ENCODE assay signal across 25 cellular contexts in genomic region chr11:129234978-129235377, GRCh38.
"Had no signal": no experiment of that assay in that cellular context is flagged by ENCODE, and none has a peak within 500 bp of the region (broad histone marks: within the 10 kb centered on the region; RNA-seq: fewer than 3 reads in every experiment).

No MANE protein-coding gene starts in this region.

- H3K4me3 ChIP-seq: dorsolateral prefrontal cortex, gastrocnemius medialis, heart right ventricle, left ventricle myocardium inferior, lung, prostate gland, thoracic aorta, transverse colon had no signal

- ATAC-seq: esophagus mucosa; gastrocnemius medialis; heart right ventricle; sciatic nerve; stimulated activated naive B cell treated with anti-CD40 and anti-IgM and Interleukin-4, amounts not matched to agents 10 μg/mL and 1 μg/mL and 100 μg/mL, for 72 hours; stimulated activated naive CD8-positive, alpha-beta T cell treated with anti-CD3 and anti-CD28 coated beads, Interleukin-15, amount 100 ng/mL, for 72 hours had no signal

- H3K4me1 ChIP-seq: left ventricle myocardium inferior, parathyroid adenoma, prostate gland, transverse colon had no signal

- H3K9me3 ChIP-seq: gastrocnemius medialis, prostate gland, thoracic aorta, transverse colon had no signal

- H3K27me3 ChIP-seq: dorsolateral prefrontal cortex, gastrocnemius medialis, heart right ventricle, transverse colon had no signal

- H3K36me3 ChIP-seq: gastrocnemius medialis, heart right ventricle, left ventricle myocardium inferior, prostate gland, thoracic aorta, transverse colon had no signal

- DNase-seq: cortex of kidney; dorsolateral prefrontal cortex; effector CD8-positive, alpha-beta T cell; gastrocnemius medialis; heart right ventricle; hypothalamus; islet precursor cell; left ventricle myocardium inferior; mesenchymal stem cell; midbrain; naive B cell; occipital lobe; retina; stimulated activated CD4-positive, alpha-beta T cell treated with anti-CD3 and anti-CD28 coated beads, Interleukin-2, amount 100 ng/mL, for 24 hours; stimulated activated CD4-positive, alpha-beta T cell treated with anti-CD3 and anti-CD28 coated beads, Interleukin-4, amount 100 ng/mL, for 4 hours; stimulated activated naive B cell treated with anti-CD40 and anti-IgM and Interleukin-4, amounts not matched to agents 10 μg/mL and 1 μg/mL and 100 μg/mL, for 72 hours; stimulated activated naive CD8-positive, alpha-beta T cell treated with anti-CD3 and anti-CD28 coated beads, Interleukin-15, amount 100 ng/mL, for 72 hours; substantia nigra; transverse colon had no signal

- H3K27ac ChIP-seq: dorsolateral prefrontal cortex, gastrocnemius medialis, heart right ventricle, left ventricle myocardium inferior, parathyroid adenoma, prostate gland, thoracic aorta, transverse colon had no signal
